ENCODE assay signal across 1 cellular context in the genomic region with DNA sequence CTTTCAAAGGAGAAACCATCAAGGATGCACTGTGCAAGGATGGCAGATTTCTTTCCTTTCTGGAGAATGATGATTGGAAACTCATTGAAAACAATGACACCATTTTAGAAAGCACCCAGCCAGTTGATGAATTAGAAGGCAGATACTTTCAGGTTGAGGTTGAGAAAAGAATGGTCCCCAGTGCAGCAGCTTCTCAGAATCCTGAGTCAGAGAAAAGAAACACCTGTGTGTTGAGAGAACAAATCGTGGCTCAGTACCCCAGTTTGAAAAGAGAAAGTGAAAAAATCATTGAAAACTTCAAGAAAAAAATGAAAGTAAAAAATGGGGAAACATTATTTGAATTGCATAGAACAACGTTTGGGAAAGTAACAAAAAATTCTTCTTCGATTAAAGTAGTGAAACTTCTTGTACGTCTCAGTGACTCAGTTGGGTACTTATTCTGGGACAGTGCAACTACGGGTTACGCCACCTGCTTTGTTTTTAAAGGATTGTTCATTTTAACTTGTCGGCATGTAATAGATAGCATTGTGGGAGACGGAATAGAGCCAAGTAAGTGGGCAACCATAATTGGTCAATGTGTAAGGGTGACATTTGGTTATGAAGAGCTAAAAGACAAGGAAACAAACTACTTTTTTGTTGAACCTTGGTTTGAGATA.
TF ChIP-seq lines count a peak whose summit lies in the region.

No MANE protein-coding gene starts in this region.

TF ChIP-seq in GM23338, 12 proteins besides CTCF, POLR2A, EP300 and RAD21 (continued from another document):
- TF ChIP-seq, protein P1, sequence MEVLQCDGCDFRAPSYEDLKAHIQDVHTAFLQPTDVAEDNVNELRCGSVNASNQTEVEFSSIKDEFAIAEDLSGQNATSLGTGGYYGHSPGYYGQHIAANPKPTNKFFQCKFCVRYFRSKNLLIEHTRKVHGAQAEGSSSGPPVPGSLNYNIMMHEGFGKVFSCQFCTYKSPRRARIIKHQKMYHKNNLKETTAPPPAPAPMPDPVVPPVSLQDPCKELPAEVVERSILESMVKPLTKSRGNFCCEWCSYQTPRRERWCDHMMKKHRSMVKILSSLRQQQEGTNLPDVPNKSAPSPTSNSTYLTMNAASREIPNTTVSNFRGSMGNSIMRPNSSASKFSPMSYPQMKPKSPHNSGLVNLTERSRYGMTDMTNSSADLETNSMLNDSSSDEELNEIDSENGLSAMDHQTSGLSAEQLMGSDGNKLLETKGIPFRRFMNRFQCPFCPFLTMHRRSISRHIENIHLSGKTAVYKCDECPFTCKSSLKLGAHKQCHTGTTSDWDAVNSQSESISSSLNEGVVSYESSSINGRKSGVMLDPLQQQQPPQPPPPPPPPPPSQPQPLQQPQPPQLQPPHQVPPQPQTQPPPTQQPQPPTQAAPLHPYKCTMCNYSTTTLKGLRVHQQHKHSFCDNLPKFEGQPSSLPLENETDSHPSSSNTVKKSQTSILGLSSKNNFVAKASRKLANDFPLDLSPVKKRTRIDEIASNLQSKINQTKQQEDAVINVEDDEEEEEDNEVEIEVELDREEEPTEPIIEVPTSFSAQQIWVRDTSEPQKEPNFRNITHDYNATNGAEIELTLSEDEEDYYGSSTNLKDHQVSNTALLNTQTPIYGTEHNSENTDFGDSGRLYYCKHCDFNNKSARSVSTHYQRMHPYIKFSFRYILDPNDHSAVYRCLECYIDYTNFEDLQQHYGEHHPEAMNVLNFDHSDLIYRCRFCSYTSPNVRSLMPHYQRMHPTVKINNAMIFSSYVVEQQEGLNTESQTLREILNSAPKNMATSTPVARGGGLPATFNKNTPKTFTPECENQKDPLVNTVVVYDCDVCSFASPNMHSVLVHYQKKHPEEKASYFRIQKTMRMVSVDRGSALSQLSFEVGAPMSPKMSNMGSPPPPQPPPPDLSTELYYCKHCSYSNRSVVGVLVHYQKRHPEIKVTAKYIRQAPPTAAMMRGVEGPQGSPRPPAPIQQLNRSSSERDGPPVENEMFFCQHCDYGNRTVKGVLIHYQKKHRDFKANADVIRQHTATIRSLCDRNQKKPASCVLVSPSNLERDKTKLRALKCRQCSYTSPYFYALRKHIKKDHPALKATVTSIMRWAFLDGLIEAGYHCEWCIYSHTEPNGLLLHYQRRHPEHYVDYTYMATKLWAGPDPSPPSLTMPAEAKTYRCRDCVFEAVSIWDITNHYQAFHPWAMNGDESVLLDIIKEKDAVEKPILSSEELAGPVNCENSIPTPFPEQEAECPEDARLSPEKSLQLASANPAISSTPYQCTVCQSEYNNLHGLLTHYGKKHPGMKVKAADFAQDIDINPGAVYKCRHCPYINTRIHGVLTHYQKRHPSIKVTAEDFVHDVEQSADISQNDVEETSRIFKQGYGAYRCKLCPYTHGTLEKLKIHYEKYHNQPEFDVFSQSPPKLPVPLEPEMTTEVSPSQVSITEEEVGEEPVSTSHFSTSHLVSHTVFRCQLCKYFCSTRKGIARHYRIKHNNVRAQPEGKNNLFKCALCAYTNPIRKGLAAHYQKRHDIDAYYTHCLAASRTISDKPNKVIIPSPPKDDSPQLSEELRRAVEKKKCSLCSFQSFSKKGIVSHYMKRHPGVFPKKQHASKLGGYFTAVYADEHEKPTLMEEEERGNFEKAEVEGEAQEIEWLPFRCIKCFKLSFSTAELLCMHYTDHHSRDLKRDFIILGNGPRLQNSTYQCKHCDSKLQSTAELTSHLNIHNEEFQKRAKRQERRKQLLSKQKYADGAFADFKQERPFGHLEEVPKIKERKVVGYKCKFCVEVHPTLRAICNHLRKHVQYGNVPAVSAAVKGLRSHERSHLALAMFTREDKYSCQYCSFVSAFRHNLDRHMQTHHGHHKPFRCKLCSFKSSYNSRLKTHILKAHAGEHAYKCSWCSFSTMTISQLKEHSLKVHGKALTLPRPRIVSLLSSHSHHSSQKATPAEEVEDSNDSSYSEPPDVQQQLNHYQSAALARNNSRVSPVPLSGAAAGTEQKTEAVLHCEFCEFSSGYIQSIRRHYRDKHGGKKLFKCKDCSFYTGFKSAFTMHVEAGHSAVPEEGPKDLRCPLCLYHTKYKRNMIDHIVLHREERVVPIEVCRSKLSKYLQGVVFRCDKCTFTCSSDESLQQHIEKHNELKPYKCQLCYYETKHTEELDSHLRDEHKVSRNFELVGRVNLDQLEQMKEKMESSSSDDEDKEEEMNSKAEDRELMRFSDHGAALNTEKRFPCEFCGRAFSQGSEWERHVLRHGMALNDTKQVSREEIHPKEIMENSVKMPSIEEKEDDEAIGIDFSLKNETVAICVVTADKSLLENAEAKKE (CRISPR knock-in tag; IDR thresholded peaks at IDR 0.05), result no peak
- TF ChIP-seq, protein P2, sequence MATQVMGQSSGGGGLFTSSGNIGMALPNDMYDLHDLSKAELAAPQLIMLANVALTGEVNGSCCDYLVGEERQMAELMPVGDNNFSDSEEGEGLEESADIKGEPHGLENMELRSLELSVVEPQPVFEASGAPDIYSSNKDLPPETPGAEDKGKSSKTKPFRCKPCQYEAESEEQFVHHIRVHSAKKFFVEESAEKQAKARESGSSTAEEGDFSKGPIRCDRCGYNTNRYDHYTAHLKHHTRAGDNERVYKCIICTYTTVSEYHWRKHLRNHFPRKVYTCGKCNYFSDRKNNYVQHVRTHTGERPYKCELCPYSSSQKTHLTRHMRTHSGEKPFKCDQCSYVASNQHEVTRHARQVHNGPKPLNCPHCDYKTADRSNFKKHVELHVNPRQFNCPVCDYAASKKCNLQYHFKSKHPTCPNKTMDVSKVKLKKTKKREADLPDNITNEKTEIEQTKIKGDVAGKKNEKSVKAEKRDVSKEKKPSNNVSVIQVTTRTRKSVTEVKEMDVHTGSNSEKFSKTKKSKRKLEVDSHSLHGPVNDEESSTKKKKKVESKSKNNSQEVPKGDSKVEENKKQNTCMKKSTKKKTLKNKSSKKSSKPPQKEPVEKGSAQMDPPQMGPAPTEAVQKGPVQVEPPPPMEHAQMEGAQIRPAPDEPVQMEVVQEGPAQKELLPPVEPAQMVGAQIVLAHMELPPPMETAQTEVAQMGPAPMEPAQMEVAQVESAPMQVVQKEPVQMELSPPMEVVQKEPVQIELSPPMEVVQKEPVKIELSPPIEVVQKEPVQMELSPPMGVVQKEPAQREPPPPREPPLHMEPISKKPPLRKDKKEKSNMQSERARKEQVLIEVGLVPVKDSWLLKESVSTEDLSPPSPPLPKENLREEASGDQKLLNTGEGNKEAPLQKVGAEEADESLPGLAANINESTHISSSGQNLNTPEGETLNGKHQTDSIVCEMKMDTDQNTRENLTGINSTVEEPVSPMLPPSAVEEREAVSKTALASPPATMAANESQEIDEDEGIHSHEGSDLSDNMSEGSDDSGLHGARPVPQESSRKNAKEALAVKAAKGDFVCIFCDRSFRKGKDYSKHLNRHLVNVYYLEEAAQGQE (IDR thresholded peaks at IDR 0.05; ENCODE audit: unreplicated experiment), result no peak
- TF ChIP-seq EZH2 (IDR thresholded peaks at IDR 0.05; ENCODE audit: low read depth, unreplicated experiment) (no peak), STAT1 (IDR thresholded peaks at IDR 0.05; ENCODE audit: unreplicated experiment) (no peak), CREB1 (CRISPR knock-in tag; IDR thresholded peaks at IDR 0.05; ENCODE audit: low read depth) (no peak), JUNB (IDR thresholded peaks at IDR 0.05; ENCODE audit: unreplicated experiment) (no peak)
